34 cellular contexts compared by ENCODE assay signal in the genomic region with DNA sequence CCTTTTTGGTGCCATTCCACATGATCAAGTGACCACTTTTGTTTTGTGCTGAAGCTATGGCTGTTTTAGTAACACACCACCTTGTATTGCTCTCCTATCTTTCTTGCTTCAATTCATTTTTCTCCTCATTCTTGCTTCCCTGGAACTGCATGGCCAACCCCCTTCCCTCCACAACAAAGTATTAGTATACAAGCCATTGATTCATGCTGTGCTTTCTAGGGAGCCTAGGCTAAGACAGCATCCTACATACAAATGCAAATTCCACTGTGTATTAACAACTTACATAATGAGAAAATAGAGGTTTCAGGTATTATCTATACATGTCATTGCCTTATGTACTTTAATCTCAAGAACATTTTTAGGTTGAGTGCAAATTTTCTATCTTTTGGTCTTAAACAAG.
"Had no signal": no experiment of that assay in that cellular context is flagged by ENCODE, and none has a peak within 500 bp of the region (broad histone marks: within the 10 kb centered on the region; RNA-seq: fewer than 3 reads in every experiment).

No MANE protein-coding gene starts in this region.

- H3K27me3 ChIP-seq: SJCRH30 had no signal

- H3K9me3 Mint-ChIP-seq: activated B cell treated with CpG ODN at 0.5 μM for 24 hours; activated CD4-positive, alpha-beta memory T cell treated with anti-CD3 and anti-CD28 coated beads for 36 hours; activated naive CD4-positive, alpha-beta T cell treated with anti-CD3 and anti-CD28 coated beads, Interleukin-2, amount 10 ng/mL, durations not matched to agents 7 days and 5 days; activated naive CD8-positive, alpha-beta T cell treated with anti-CD3 and anti-CD28 coated beads, Interleukin-2, amount 50 U/mL, for 24 hours; activated T-cell treated with anti-CD3 and anti-CD28 coated beads, Interleukin-2, amount 50 U/mL, for 4 hours; brain; T-helper 1 cell treated with Interleukin-12 subunit alpha and Interleukin-12 subunit beta and Interleukin-4 antibody, amounts not matched to agents 30 μg/mL and 1 μg/mL, for 36 hours; T-helper 2 cell treated with Interferon-gamma antibody and Interleukin-4, amounts not matched to agents 5 μg/mL and 100 μg/mL, for 36 hours had no signal

- H3K4me1 Mint-ChIP-seq: activated B cell treated with CpG ODN at 0.5 μM for 24 hours; activated naive CD4-positive, alpha-beta T cell treated with anti-CD3 and anti-CD28 coated beads, Interleukin-2, amount 10 ng/mL, durations not matched to agents 7 days and 5 days; activated naive CD8-positive, alpha-beta T cell treated with anti-CD3 and anti-CD28 coated beads, Interleukin-2, amount 50 U/mL, for 24 hours had no signal

- H3K4me3 Mint-ChIP-seq: activated B cell treated with CpG ODN at 0.5 μM for 24 hours; activated CD4-positive, alpha-beta memory T cell treated with anti-CD3 and anti-CD28 coated beads for 36 hours; activated naive CD4-positive, alpha-beta T cell treated with anti-CD3 and anti-CD28 coated beads, Interleukin-2, amount 10 ng/mL, durations not matched to agents 7 days and 5 days; activated naive CD8-positive, alpha-beta T cell; activated naive CD8-positive, alpha-beta T cell treated with anti-CD3 and anti-CD28 coated beads, Interleukin-2, amount 50 U/mL, for 24 hours; activated T-cell treated with anti-CD3 and anti-CD28 coated beads, Interleukin-2, amount 50 U/mL, for 4 hours; brain; T-helper 1 cell treated with Interleukin-12 subunit alpha and Interleukin-12 subunit beta and Interleukin-4 antibody, amounts not matched to agents 30 μg/mL and 1 μg/mL, for 36 hours; T-helper 2 cell treated with Interferon-gamma antibody and Interleukin-4, amounts not matched to agents 5 μg/mL and 100 μg/mL, for 36 hours had no signal

- H3K4me2 ChIP-seq: KMS-11 had no signal

- H3K9ac ChIP-seq: KMS-11 had no signal

- DNase-seq: activated B cell treated with CpG ODN at 0.5 μM for 24 hours; activated CD4-positive, alpha-beta memory T cell treated with anti-CD3 and anti-CD28 coated beads for 36 hours; activated CD4-positive, alpha-beta T cell treated with anti-CD3 and anti-CD28 coated beads for 4 hours; activated CD4-positive, alpha-beta T cell treated with anti-CD3 and anti-CD28 coated beads, Interleukin-2, amount 50 U/mL, for 1 hour; activated CD4-positive, CD25-positive, alpha-beta regulatory T cell treated with anti-CD3 and anti-CD28 coated beads, Interleukin-2, amount 50 U/mL, for 72 hours; activated CD8-positive, alpha-beta memory T cell treated with anti-CD3 and anti-CD28 coated beads, Interleukin-2, amount 50 U/mL, for 4 hours; activated effector memory CD4-positive, alpha-beta T cell treated with Interleukin-2 at 50 U/mL for 16 hours; activated naive CD4-positive, alpha-beta T cell treated with anti-CD3 and anti-CD28 coated beads, Interleukin-2, amount 10 ng/mL, durations not matched to agents 7 days and 5 days; activated naive CD8-positive, alpha-beta T cell treated with anti-CD3 and anti-CD28 coated beads, Interleukin-2, amount 50 U/mL, for 24 hours; activated T-cell treated with anti-CD3 and anti-CD28 coated beads for 4 hours; activated T-cell treated with anti-CD3 and anti-CD28 coated beads, Interleukin-2, amount 50 U/mL, for 4 hours; anterior cingulate cortex; caudate nucleus; cerebellar nuclear complex; NCI-H1092 treated with DMSO at 0.1 percent for 48 hours; NCI-H1417; NCI-H146; NCI-H187; NCI-H2029 treated with DMSO at 0.1 percent for 48 hours; NCI-H2107; NCI-H2171 treated with DMSO at 0.1 percent for 48 hours; NCI-H2227 treated with DMSO at 0.1 percent for 48 hours; NCI-H446; NCI-H510A treated with DMSO at 0.1 percent for 48 hours; NCI-H69; SHP77; SJCRH30 had no signal

- H3K27ac ChIP-seq: KMS-11, SJCRH30, SK-N-MC had no signal

- H3K9me3 ChIP-seq: SJCRH30 had no signal

- H3K27ac Mint-ChIP-seq: activated B cell treated with CpG ODN at 0.5 μM for 24 hours; activated CD4-positive, alpha-beta memory T cell treated with anti-CD3 and anti-CD28 coated beads for 36 hours; activated naive CD4-positive, alpha-beta T cell treated with anti-CD3 and anti-CD28 coated beads, Interleukin-2, amount 10 ng/mL, durations not matched to agents 7 days and 5 days; activated naive CD8-positive, alpha-beta T cell; activated naive CD8-positive, alpha-beta T cell treated with anti-CD3 and anti-CD28 coated beads, Interleukin-2, amount 50 U/mL, for 24 hours; brain; T-helper 1 cell treated with Interleukin-12 subunit alpha and Interleukin-12 subunit beta and Interleukin-4 antibody, amounts not matched to agents 30 μg/mL and 1 μg/mL, for 36 hours; T-helper 2 cell treated with Interferon-gamma antibody and Interleukin-4, amounts not matched to agents 5 μg/mL and 100 μg/mL, for 36 hours had no signal

- ATAC-seq: activated naive CD8-positive, alpha-beta T cell treated with anti-CD3 and anti-CD28 coated beads, Interleukin-2, amount 50 U/mL, for 24 hours; activated T-cell treated with anti-CD3 and anti-CD28 coated beads, Interleukin-2, amount 50 U/mL, for 4 hours; Panc1 had no signal

- H3K36me3 Mint-ChIP-seq: activated CD4-positive, alpha-beta memory T cell treated with anti-CD3 and anti-CD28 coated beads for 36 hours; activated naive CD4-positive, alpha-beta T cell treated with anti-CD3 and anti-CD28 coated beads, Interleukin-2, amount 10 ng/mL, durations not matched to agents 7 days and 5 days; activated naive CD8-positive, alpha-beta T cell; brain had no signal

- H3K4me3 ChIP-seq: SJCRH30, SK-N-MC had no signal

- H3K27me3 Mint-ChIP-seq: activated CD4-positive, alpha-beta memory T cell treated with anti-CD3 and anti-CD28 coated beads for 36 hours had no signal
